In the genomic region with DNA sequence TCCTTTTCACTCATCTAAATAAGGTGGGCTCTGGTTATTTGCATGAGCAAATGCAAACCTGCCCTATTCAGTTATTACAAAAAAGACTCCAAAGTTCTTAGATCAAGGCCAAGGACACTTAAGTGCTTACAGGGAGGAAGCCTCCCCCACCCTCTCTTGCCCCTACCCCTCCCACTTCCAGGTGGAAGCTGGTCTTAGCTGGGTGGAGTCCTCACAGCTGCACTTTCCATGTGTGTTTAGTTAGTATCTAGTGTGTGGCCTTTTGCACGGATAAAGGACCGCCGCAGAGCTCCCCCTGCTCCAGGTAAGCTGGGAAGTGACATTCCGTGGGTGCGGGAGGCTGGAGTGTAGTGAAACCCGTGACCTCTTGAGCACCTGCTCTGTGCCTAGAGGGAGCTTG, we compare ENCODE assay signal across 1 cellular context.
TF ChIP-seq lines count a peak whose summit lies in the region.

A gene (plus strand): TSS at position 222 of the 400 bp plus-strand sequence. CDS start 5,282 bp downstream, outside the sequence.

TF ChIP-seq in H1, 55 proteins besides CTCF, POLR2A, EP300 and RAD21 (continued from another document):
- TF ChIP-seq, protein P1, sequence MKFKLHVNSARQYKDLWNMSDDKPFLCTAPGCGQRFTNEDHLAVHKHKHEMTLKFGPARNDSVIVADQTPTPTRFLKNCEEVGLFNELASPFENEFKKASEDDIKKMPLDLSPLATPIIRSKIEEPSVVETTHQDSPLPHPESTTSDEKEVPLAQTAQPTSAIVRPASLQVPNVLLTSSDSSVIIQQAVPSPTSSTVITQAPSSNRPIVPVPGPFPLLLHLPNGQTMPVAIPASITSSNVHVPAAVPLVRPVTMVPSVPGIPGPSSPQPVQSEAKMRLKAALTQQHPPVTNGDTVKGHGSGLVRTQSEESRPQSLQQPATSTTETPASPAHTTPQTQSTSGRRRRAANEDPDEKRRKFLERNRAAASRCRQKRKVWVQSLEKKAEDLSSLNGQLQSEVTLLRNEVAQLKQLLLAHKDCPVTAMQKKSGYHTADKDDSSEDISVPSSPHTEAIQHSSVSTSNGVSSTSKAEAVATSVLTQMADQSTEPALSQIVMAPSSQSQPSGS (IDR thresholded peaks at IDR 0.05; ENCODE audit: low read length), result no peak
- TF ChIP-seq MAFK (IDR thresholded peaks at IDR 0.05; ENCODE audit: low read depth, low read length), result no peak
- TF ChIP-seq SIRT6 (IDR thresholded peaks at IDR 0.05; ENCODE audit: low read length), result no peak
- TF ChIP-seq CHD2 (IDR thresholded peaks at IDR 0.05; ENCODE audit: low read length), result no peak
- no peak for TF ChIP-seq ZNF274 (IDR thresholded peaks at IDR 0.05; ENCODE audit: borderline replicate concordance, extremely low read depth, low read length)
- TF ChIP-seq FOSL1 (IDR thresholded peaks at IDR 0.05; ENCODE audit: insufficient read depth, low read depth, low read length), result no peak
- no peak for TF ChIP-seq PHF8 (conservative IDR thresholded peaks at IDR 0.05; ENCODE audit: low read depth, low read length)
- TF ChIP-seq RNF2 (IDR thresholded peaks at IDR 0.05; ENCODE audit: borderline replicate concordance, low read depth, low read length, missing control alignments, poor library complexity, severe bottlenecking), result no peak
- no peak for TF ChIP-seq POLR2AphosphoS5 (IDR thresholded peaks at IDR 0.05; ENCODE audit: low read depth, low read length)
- TF ChIP-seq YY1 (IDR thresholded peaks at IDR 0.05; ENCODE audit: low read depth, low read length), result no peak
- TF ChIP-seq GTF2F1 (IDR thresholded peaks at IDR 0.05; ENCODE audit: borderline replicate concordance, low read depth, low read length), result no peak
- TF ChIP-seq JUND (IDR thresholded peaks at IDR 0.05; ENCODE audit: low read length), result no peak
- TF ChIP-seq ASH2L (IDR thresholded peaks at IDR 0.05; ENCODE audit: low read length), result no peak
- no peak for TF ChIP-seq HDAC6 (IDR thresholded peaks at IDR 0.05; ENCODE audit: low read depth, low read length)
